In genomic region chr11:61061081-61061826, GRCh38 we compare ENCODE assay signal across 8 cellular contexts. TPM values are rescaled to one million over a fixed set of nuclear protein-coding genes. Genes with fewer than 3 reads are reported as not detected.
DNase-seq lines count a peak whose midpoint lies in the region; ATAC-seq and TF ChIP-seq lines count a peak whose summit lies in the region.

No MANE protein-coding gene starts in this region.

- intact Hi-C loops in PC-3 (cut with micrococcal nuclease) = no loop called here
- intact Hi-C loops in sigmoid colon (cut with DNase I) = no loop called here
- intact Hi-C loops in ovary (cut with DNase I) = no loop called here
- intact Hi-C loops in transverse colon (cut with DNase I; ENCODE audit: low total_unique reads) = no loop called here

- CTCF ChIA-PET in PC-3 (lab: Charles Lee) = interaction anchor here (0.6 kb wide), 1 partner anchor 1479 kb away, joined by 4 read pairs; no protein-coding TSS in a partner anchor

- TF ChIP-seq CTCF in PC-3 (conservative IDR thresholded peaks at IDR 0.05; ENCODE audit: low read depth, low read length) = no peak
- no peak for TF ChIP-seq CTCF in sigmoid colon (IDR thresholded peaks at IDR 0.05)
- TF ChIP-seq CTCF in ovary (IDR thresholded peaks at IDR 0.05) = no peak
- no peak for TF ChIP-seq CTCF in transverse colon (IDR thresholded peaks at IDR 0.05)

- ATAC-seq in GM18517 (IDR thresholded peaks at IDR 0.05; ENCODE audit: unreplicated experiment) = peak; percentile 84
- peak; percentile 80 for ATAC-seq in HG02885 (IDR thresholded peaks at IDR 0.05; ENCODE audit: poor library complexity, unreplicated experiment)
- peak; percentile 84 for ATAC-seq in PC-3

- no peaks in the 10 kb centered on the region for H3F3A ChIP-seq in PC-3 (ENCODE audit: low read length, unreplicated experiment)

- H3K9me2 ChIP-seq in PC-3 (replicated peaks; ENCODE audit: low read length) = no peaks in the 10 kb centered on the region

- H3K36me3 ChIP-seq in PC-3 (ENCODE audit: low read depth, low read length) = no peaks in the 10 kb centered on the region
- H3K36me3 ChIP-seq in sigmoid colon = no peaks in the 10 kb centered on the region
- no peaks in the 10 kb centered on the region for H3K36me3 ChIP-seq in ovary
- H3K36me3 ChIP-seq in transverse colon = no peaks in the 10 kb centered on the region

- H3K4me3 ChIP-seq in PC-3 (ENCODE audit: low read length) = 0 out of 2 replicates have a peak overlapping the region, but pooled peaks have one; percentile 13
- H3K4me3 ChIP-seq in sigmoid colon = no peak overlapping the region
- H3K4me3 ChIP-seq in ovary = no peak overlapping the region
- H3K4me3 ChIP-seq in transverse colon = no peak overlapping the region

- no TSS peak for BruUV-seq in PC-3 (replicated peaks; lab: Mats Ljungman, UMichigan)

- no peaks in the 10 kb centered on the region for H4K20me1 ChIP-seq in PC-3 (ENCODE audit: low read length)

- TF ChIP-seq POLR2A in sigmoid colon (IDR thresholded peaks at IDR 0.05) (no peak), ovary (IDR thresholded peaks at IDR 0.05) (no peak), transverse colon (IDR thresholded peaks at IDR 0.05) (no peak)

- H3K27ac ChIP-seq in PC-3 (ENCODE audit: low read length) (no peak overlapping the region), sigmoid colon (no peak overlapping the region), ovary (no peak overlapping the region), transverse colon (no peak overlapping the region)

- 55 to 69% methylated on average over 13 of the region's 13 CpGs for WGBS in sigmoid colon, 2 donors
- WGBS in ovary, 3 donors = 74 to 79% (median 78%) methylated on average over 13 of the region's 13 CpGs
- 56 to 67% methylated on average over 3 to 13 of the region's 13 CpGs for WGBS in transverse colon (ENCODE audit: low coverage in 1 of 2), 2 donors

- in situ Hi-C loops in transverse colon (cut with MboI; ENCODE audit: low pct_ligation_motif_present in 1 of 4, low pct_unique_long_range_greater_than_20kb in 1 of 4, low sequenced_read_pairs in 3 of 4) = no loop called here

- no peaks in the 10 kb centered on the region for H3K9me3 ChIP-seq in PC-3 (ENCODE audit: low read length)
- H3K9me3 ChIP-seq in sigmoid colon = no peaks in the 10 kb centered on the region
- H3K9me3 ChIP-seq in ovary = no peaks in the 10 kb centered on the region
- H3K9me3 ChIP-seq in transverse colon = no peaks in the 10 kb centered on the region

- H3K4me2 ChIP-seq in PC-3 (ENCODE audit: low read length) = peak overlapping the region; percentile 71

- POLR2A ChIA-PET in PC-3 (lab: Charles Lee; ENCODE audit: unreplicated experiment) = no interaction called here

- TF ChIP-seq EP300 in sigmoid colon (IDR thresholded peaks at IDR 0.05) (no peak), ovary (IDR thresholded peaks at IDR 0.05) (no peak), transverse colon (IDR thresholded peaks at IDR 0.05; ENCODE audit: low read depth) (no peak)

- no peaks in the 10 kb centered on the region for H3K27me3 ChIP-seq in PC-3 (ENCODE audit: low read length)
- H3K27me3 ChIP-seq in sigmoid colon = no peaks in the 10 kb centered on the region
- no peaks in the 10 kb centered on the region for H3K27me3 ChIP-seq in ovary
- no peaks in the 10 kb centered on the region for H3K27me3 ChIP-seq in transverse colon

- peak overlapping the region; percentile 73 for H2AFZ ChIP-seq in PC-3 (ENCODE audit: low read length)

- H3K4me1 ChIP-seq in PC-3 (ENCODE audit: insufficient read depth, low read length) (peaks cover 14% of the 10 kb centered on the region), sigmoid colon (no peaks in the 10 kb centered on the region), ovary (ENCODE audit: insufficient read depth) (no peaks in the 10 kb centered on the region), transverse colon (no peaks in the 10 kb centered on the region)

- H3K79me2 ChIP-seq in PC-3 (ENCODE audit: low read length) = no peaks in the 10 kb centered on the region

- DNase-seq in PC-3 (peak; percentile 81), sigmoid colon (peak; percentile 15), NCI-H1092 treated with DMSO at 0.1 percent for 48 hours (lab: John Stamatoyannopoulos, UW) (no peak), ovary (no peak), transverse colon (no peak)
- DNase-seq in activated effector memory CD4-positive, alpha-beta T cell treated with anti-CD3 and anti-CD28 coated beads, Interleukin-2, amount 50 U/mL, for 16 hours = peak; percentile 91

- no peak overlapping the region for H3K9ac ChIP-seq in PC-3 (ENCODE audit: low read length)

RNA-seq across cellular contexts. Expression of gene CD5, which starts 41.0 kb away (rescaled TPM):
- 0.11 and 0.12 TPM in 2 replicates for total RNA-seq in PC-3 (2014; rRNA removed)
- under 1 TPM in 2 of 4 donors, not detected in 2; 0.54 to 0.55 TPM for total RNA-seq in sigmoid colon
- 10 to 100 TPM in 1 of 3 donors, under 1 TPM in 2; 0.23 to 12.3 (median 0.60) TPM for polyA plus RNA-seq in sigmoid colon
- total RNA-seq in ovary = 1 to 10 TPM in 1 of 7 donors, under 1 TPM in 5, not detected in 1; 0.12 to 1.3 (median 0.29) TPM
- polyA plus RNA-seq in ovary = under 1 TPM; 0.12 to 0.83 TPM
- total RNA-seq in transverse colon = 1 to 10 TPM in 3 of 4 donors, not detected in 1; 1.6 to 7.5 (median 3.7) TPM

Comparison
In these comparisons a context has a peak if more than half of its experiments do, and no peak if none do; other contexts are left out.
1. DNase-seq: peak in PC-3 (single experiment), activated effector memory CD4-positive, alpha-beta T cell treated with anti-CD3 and anti-CD28 coated beads, Interleukin-2, amount 50 U/mL, for 16 hours (single experiment) and sigmoid colon (single experiment); none in NCI-H1092 treated with DMSO at 0.1 percent for 48 hours (single experiment), ovary (0 of 5) and transverse colon (single experiment).
2. Peak in every context shown above with its lines, with median percentiles within 50 percentile points of each other: ATAC-seq.